ENCODE assay signal across 18 cellular contexts in the genomic region with DNA sequence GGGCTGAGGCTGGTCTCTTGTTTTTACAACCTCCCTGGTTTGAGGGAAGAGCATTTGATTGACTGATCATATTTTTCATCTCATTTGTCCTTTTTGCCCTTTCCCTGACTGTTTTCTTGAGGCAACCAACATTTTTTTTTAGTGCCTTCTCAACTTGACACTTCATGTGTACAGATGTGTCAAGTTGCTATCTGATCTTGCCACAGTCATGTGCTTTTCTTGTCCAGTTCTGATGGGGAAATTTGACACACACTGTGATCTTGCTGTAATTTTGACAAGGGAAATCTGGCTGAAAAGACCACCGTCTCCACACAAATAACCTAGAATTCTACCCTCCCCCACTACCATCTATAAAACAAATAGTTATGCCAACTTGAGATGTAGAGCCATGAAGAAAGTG.
"Had no signal": no experiment of that assay in that cellular context is flagged by ENCODE, and none has a peak within 500 bp of the region (broad histone marks: within the 10 kb centered on the region; RNA-seq: fewer than 3 reads in every experiment).

No MANE protein-coding gene starts in this region.

- H3K27ac ChIP-seq: dorsolateral prefrontal cortex, heart left ventricle, right atrium auricular region, stomach, thoracic aorta, transverse colon had no signal

- FAIRE-seq: frontal cortex, small intestine had no signal

- H3K27me3 ChIP-seq: dorsolateral prefrontal cortex, heart left ventricle, right atrium auricular region, stomach, transverse colon had no signal

- H3K4me1 ChIP-seq: right atrium auricular region, stomach, transverse colon had no signal

- DNase-seq: cortex of kidney; dorsolateral prefrontal cortex; effector CD8-positive, alpha-beta T cell; heart left ventricle; hippocampal formation; left colon; mesendoderm; naive thymus-derived CD4-positive, alpha-beta T cell; nephron progenitor cell; small intestine; stimulated activated CD4-positive, alpha-beta T cell treated with anti-CD3 and anti-CD28 coated beads, Interleukin-12 subunit alpha, Interleukin-12 subunit beta, amount 100 ng/mL, for 4 hours; stimulated activated naive CD4-positive, alpha-beta T cell; stomach; substantia nigra; transverse colon had no signal

- H3K36me3 ChIP-seq: heart left ventricle, right atrium auricular region, stomach, thoracic aorta, transverse colon had no signal

- H3K4me3 ChIP-seq: dorsolateral prefrontal cortex, heart left ventricle, right atrium auricular region, stomach, thoracic aorta, transverse colon had no signal

- H3K9me3 ChIP-seq: heart left ventricle, right atrium auricular region, stomach, thoracic aorta, transverse colon had no signal
